ENCODE assay signal across 8 cellular contexts in the genomic region with DNA sequence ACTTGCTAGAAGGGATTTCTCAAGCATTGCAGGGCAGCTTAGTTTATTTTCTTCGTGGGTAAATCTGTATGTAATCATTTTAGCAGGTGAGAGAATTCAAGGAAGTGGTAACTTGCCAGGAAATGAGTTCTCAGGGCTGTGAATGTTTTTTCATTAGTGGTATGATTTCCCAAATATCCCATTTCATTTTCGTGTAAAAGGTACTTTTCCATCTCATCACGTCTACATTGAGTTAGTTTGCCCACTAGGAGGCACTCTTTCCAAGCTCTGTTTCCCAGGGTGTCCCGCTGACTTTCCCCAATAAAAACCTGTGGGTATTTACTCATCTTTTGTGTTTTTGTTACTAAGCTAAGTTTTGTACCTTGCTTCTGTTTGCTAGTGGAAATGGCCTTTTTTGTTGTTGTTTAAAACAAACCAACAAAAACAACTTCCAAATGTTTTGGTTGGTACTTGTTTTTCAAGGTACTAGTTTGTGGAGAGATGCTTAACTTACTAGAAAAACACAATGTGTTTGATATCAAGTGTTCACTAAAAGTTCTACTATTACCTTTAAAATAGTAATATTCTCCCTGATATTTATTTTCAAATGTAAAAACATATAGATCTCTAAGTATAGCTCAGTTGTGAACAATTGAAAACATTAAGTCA.
A peak's percentile ranks its signal among the peaks of the same experiment; 100 is the strongest.
DNase-seq lines count a peak whose midpoint lies in the region; ATAC-seq, FAIRE-seq and TF ChIP-seq lines count a peak whose summit lies in the region.

No MANE protein-coding gene starts in this region.

- in situ Hi-C loops in HepG2 (cut with HindIII; ENCODE audit: extremely low pct_ligation_motif_present, low pct_unique_long_range_greater_than_20kb), result loop anchor here (10.0 kb wide), 2 partner anchors 163 to 453 kb away; partner anchors contain the start of gene ARRDC3

- POLR2A ChIA-PET in AG04450 (lab: Yijun Ruan, JAX), result interaction anchor here (1.6 kb wide), 1 partner anchor 451 kb away, joined by 4 read pairs; the partner anchor contains the start of gene ARRDC3
- POLR2A ChIA-PET in RWPE1 (lab: Yijun Ruan, JAX; ENCODE audit: low non-redundant PET), result no interaction called here
- POLR2A ChIA-PET in HepG2 (lab: Yijun Ruan, JAX), result interaction anchor here (0.9 kb wide), 1 partner anchor 451 kb away, joined by 5 read pairs; the partner anchor contains the start of gene ARRDC3

- H2AFZ ChIP-seq in HepG2 (ENCODE audit: low read length), result no peak overlapping the region

- peak; percentile 86 for TF ChIP-seq RAD21 in HepG2 (CRISPR knock-in tag; IDR thresholded peaks at IDR 0.05)

- H3K4me3 ChIP-seq in AG04450 (ENCODE audit: low read depth, low read length) (no peak overlapping the region), HepG2 (replicated peaks in 1 of 3; ENCODE audit: insufficient read depth in 1 of 3, low read depth in 2 of 3, low read length in 3 of 3) (no peak overlapping the region), stomach (no peak overlapping the region)

- H3K4me1 ChIP-seq in HepG2 (ENCODE audit: insufficient read depth, low read length) (peaks cover 45% of the 10 kb centered on the region), stomach (peaks cover 0 to 22% (median 13%) of the 10 kb centered on the region in 4 donors)

- WGBS in HepG2 (ENCODE audit: low lambda C conversion rate), result 8% methylated on average over 4 of the region's 4 CpGs
- WGBS in stomach, 5 donors, result 0 to 6% (median 3%) methylated on average over 4 of the region's 4 CpGs

- CTCF ChIA-PET in AG04450 (lab: Charles Lee), result interaction anchor here (0.6 to 5.3 kb wide), 98 partner anchors 9 to 568 kb away, joined by 3 to 259 read pairs (median 5); partner anchors contain the start of gene ARRDC3
- CTCF ChIA-PET in RWPE1 (lab: Yijun Ruan, JAX), result interaction anchor here (0.6 to 3.1 kb wide), 22 partner anchors 10 to 542 kb away, joined by 3 to 17 read pairs (median 4); no protein-coding TSS in a partner anchor
- CTCF ChIA-PET in HepG2 (lab: Yijun Ruan, JAX; ENCODE audit: low intra/inter-chr PET ratio, low total read pairs), result interaction anchor here (1.5 kb wide), 2 partner anchors 65 to 453 kb away, joined by 9 to 10 read pairs; no protein-coding TSS in a partner anchor

- peak in 1 of 2 experiments; percentile 28; a peak in 1 of 4 replicates for TF ChIP-seq EP300 in HepG2 (IDR thresholded peaks at IDR 0.05; ENCODE audit: low read depth in 2 of 2, low read length in 2 of 2)
- TF ChIP-seq EP300 in HepG2 (CRISPR knock-in tag; IDR thresholded peaks at IDR 0.05; ENCODE audit: borderline replicate concordance), result no peak
- TF ChIP-seq EP300 in stomach (IDR thresholded peaks at IDR 0.05), result no peak

- no peaks in the 10 kb centered on the region for H3K27me3 ChIP-seq in AG04450 (ENCODE audit: control insufficient read depth, insufficient read depth, low read length)
- no peaks in the 10 kb centered on the region for H3K27me3 ChIP-seq in HepG2 (ENCODE audit: control insufficient read depth in 1 of 2, insufficient read depth in 2 of 2, low read length in 2 of 2)
- no peaks in the 10 kb centered on the region for H3K27me3 ChIP-seq in stomach

- peak; percentile 88 for TF ChIP-seq CTCF in AG04450 (IDR thresholded peaks at IDR 0.05; ENCODE audit: low read depth, low read length)
- peak; percentile 74 for TF ChIP-seq CTCF in RWPE1 (conservative IDR thresholded peaks at IDR 0.05; ENCODE audit: low read depth)
- TF ChIP-seq CTCF in HepG2 (CRISPR knock-in tag; IDR thresholded peaks at IDR 0.05), result peak; percentile 80
- TF ChIP-seq CTCF in stomach (IDR thresholded peaks at IDR 0.05), result peak in 5 of 7 experiments; percentile 52 to 75 (median 63)

- H4K20me1 ChIP-seq in HepG2 (ENCODE audit: insufficient read depth, low read length), result no peaks in the 10 kb centered on the region

- H3K27ac ChIP-seq in AG04450 (ENCODE audit: low read depth, low read length) (no peak overlapping the region), RWPE1 (no peak overlapping the region), HepG2 (ENCODE audit: extremely low read length, insufficient read depth, low read length) (no peak overlapping the region), stomach (peak overlapping the region in 3 of 5 donors; percentile 6 to 34 (median 33))

- H3K9me3 ChIP-seq in AG04450 (ENCODE audit: control insufficient read depth, insufficient read depth, low read length) (no peaks in the 10 kb centered on the region), HepG2 (ENCODE audit: low read length) (0 out of 2 replicates have a peak, but pooled peaks cover 4% of the 10 kb centered on the region), stomach (peaks cover 0 to 13% (median 0%) of the 10 kb centered on the region in 4 donors)

- no peak overlapping the region for H3K4me2 ChIP-seq in HepG2 (ENCODE audit: low read depth, low read length)

- FAIRE-seq in colon (lab: Jason Lieb, UNC) (peak; percentile 36), HepG2 (lab: Jason Lieb, UNC) (peak; percentile 42)

- intact Hi-C loops in HepG2 (cut with micrococcal nuclease; ENCODE audit: unreplicated experiment) (loop anchor here (1.0 to 2.0 kb wide), 7 partner anchors 66 to 487 kb away; no protein-coding TSS in a partner anchor), stomach (cut with DNase I; ENCODE audit: low total_unique reads) (loop anchor here (10.0 kb wide), 1 partner anchor 163 kb away; no protein-coding TSS in a partner anchor)

- peak; percentile 66 for ATAC-seq in HG03159 (IDR thresholded peaks at IDR 0.05; ENCODE audit: unreplicated experiment)
- peak; percentile 67 for ATAC-seq in HepG2

- no peaks in the 10 kb centered on the region for H3K79me2 ChIP-seq in HepG2 (ENCODE audit: insufficient read depth, low read length)

- H3K36me3 ChIP-seq in HepG2 (replicated peaks in 1 of 2; ENCODE audit: control insufficient read depth in 1 of 2, insufficient read depth in 2 of 2, low read length in 2 of 2) (no peaks in the 10 kb centered on the region), stomach (no peaks in the 10 kb centered on the region)

- no peak for TF ChIP-seq POLR2A in HepG2 (IDR thresholded peaks at IDR 0.05; ENCODE audit: insufficient read depth in 1 of 2, low read depth in 2 of 2, low read length in 2 of 2)
- no peak for TF ChIP-seq POLR2A in stomach (IDR thresholded peaks at IDR 0.05)

- DNase-seq in AG04450 (ENCODE audit: low read depth, low spot score) (peak; percentile 26), GDM1 (lab: John Stamatoyannopoulos, UW) (peak; percentile 10), RWPE1 (ENCODE audit: low spot score) (peak; percentile 50), HepG2 (ENCODE audit: low spot score) (peak; percentile 48), stomach (peak; percentile 29)
- no peak for DNase-seq in effector CD8-positive, alpha-beta T cell (lab: John Stamatoyannopoulos, UW)

- BruUV-seq in HepG2 (replicated peaks; lab: Mats Ljungman, UMichigan), result no TSS peak

- H3K9ac ChIP-seq in HepG2 (ENCODE audit: insufficient read depth, low read depth, low read length), result no peak overlapping the region

TF ChIP-seq in HepG2, 621 proteins besides CTCF, POLR2A, EP300 and RAD21 (continues in another document):
- no peak for TF ChIP-seq ZNF235 (CRISPR knock-in tag; IDR thresholded peaks at IDR 0.05; ENCODE audit: borderline replicate concordance)
- no peak for TF ChIP-seq CENPT (CRISPR knock-in tag; IDR thresholded peaks at IDR 0.05; ENCODE audit: low read depth)
- TF ChIP-seq, protein P1, sequence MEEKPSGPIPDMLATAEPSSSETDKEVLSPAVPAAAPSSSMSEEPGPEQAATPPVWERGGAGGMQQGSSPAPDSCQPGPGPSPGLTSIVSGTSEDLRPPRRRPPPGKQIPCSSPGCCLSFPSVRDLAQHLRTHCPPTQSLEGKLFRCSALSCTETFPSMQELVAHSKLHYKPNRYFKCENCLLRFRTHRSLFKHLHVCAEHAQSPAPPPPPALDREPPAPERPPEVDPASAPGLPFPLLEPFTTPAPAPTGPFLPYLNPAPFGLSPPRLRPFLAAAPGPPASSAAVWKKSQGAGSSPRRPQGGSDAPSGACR (CRISPR knock-in tag; IDR thresholded peaks at IDR 0.05), result no peak
- TF ChIP-seq SOX6 (IDR thresholded peaks at IDR 0.05), result no peak
- TF ChIP-seq SOX6 (CRISPR knock-in tag; IDR thresholded peaks at IDR 0.05), result 0 out of 2 replicates have a peak, but pooled peaks have one; percentile 20
- TF ChIP-seq CC2D1A (CRISPR knock-in tag; IDR thresholded peaks at IDR 0.05), result no peak
- TF ChIP-seq, protein P2, sequence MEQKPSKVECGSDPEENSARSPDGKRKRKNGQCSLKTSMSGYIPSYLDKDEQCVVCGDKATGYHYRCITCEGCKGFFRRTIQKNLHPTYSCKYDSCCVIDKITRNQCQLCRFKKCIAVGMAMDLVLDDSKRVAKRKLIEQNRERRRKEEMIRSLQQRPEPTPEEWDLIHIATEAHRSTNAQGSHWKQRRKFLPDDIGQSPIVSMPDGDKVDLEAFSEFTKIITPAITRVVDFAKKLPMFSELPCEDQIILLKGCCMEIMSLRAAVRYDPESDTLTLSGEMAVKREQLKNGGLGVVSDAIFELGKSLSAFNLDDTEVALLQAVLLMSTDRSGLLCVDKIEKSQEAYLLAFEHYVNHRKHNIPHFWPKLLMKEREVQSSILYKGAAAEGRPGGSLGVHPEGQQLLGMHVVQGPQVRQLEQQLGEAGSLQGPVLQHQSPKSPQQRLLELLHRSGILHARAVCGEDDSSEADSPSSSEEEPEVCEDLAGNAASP (CRISPR knock-in tag; IDR thresholded peaks at IDR 0.05; ENCODE audit: borderline replicate concordance), result 0 out of 2 replicates have a peak, but pooled peaks have one; percentile 9
- no peak for TF ChIP-seq EED (CRISPR knock-in tag; IDR thresholded peaks at IDR 0.05)
- TF ChIP-seq FOXJ3 (CRISPR knock-in tag; IDR thresholded peaks at IDR 0.05; ENCODE audit: borderline replicate concordance), result peak; percentile 31; the same call in 1 of the 2 replicates
- no peak for TF ChIP-seq SUZ12 (IDR thresholded peaks at IDR 0.05; ENCODE audit: low read depth, low read length)
- TF ChIP-seq, protein P3, sequence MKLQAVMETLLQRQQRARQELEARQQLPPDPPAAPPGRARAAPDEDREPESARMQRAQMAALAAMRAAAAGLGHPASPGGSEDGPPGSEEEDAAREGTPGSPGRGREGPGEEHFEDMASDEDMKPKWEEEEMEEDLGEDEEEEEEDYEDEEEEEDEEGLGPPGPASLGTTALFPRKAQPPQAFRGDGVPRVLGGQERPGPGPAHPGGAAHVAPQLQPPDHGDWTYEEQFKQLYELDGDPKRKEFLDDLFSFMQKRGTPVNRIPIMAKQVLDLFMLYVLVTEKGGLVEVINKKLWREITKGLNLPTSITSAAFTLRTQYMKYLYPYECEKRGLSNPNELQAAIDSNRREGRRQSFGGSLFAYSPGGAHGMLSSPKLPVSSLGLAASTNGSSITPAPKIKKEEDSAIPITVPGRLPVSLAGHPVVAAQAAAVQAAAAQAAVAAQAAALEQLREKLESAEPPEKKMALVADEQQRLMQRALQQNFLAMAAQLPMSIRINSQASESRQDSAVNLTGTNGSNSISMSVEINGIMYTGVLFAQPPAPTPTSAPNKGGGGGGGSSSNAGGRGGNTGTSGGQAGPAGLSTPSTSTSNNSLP (IDR thresholded peaks at IDR 0.05; ENCODE audit: low read depth, low read length), result peak; percentile 46; the same call in 1 of the 2 replicates
- TF ChIP-seq ERF (CRISPR knock-in tag; IDR thresholded peaks at IDR 0.05), result peak; percentile 53; the same call in 1 of the 2 replicates
- 0 out of 2 replicates have a peak, but pooled peaks have one; percentile 53 for TF ChIP-seq MED1 (CRISPR knock-in tag; IDR thresholded peaks at IDR 0.05)
- TF ChIP-seq SP2 (CRISPR knock-in tag; IDR thresholded peaks at IDR 0.05), result no peak

Comparison
In these comparisons a context has a peak if more than half of its experiments do, and no peak if none do; other contexts are left out.
1. H3K27ac ChIP-seq: peak in stomach (3 of 5); none in AG04450 (single experiment), RWPE1 (single experiment) and HepG2 (single experiment).
2. Peak in every context shown above with its lines, with median percentiles within 50 percentile points of each other: CTCF ChIP-seq.